In the genomic region with DNA sequence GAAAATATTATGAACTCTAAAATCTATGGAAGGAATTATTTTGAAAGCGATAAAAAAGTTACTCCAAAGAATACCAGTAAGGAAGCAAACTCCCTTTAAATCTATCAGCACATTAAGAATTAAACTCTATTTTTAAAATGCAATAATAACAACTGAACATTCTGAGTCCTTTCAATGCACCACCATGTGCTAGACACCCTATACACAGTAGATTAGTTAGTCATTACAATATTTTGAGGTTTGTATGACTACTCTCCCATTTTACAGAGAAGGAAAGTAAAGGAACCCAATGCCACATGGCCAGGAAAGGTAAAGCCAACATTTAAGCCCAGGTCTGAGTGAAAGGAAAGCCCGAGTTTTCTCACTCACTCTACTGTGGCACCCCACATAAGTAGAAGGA, we compare ENCODE assay signal across 14 cellular contexts. TPM values are rescaled to one million over a fixed set of nuclear protein-coding genes. Genes with fewer than 3 reads are reported as not detected.
DNase-seq lines count a peak whose midpoint lies in the region; ATAC-seq and TF ChIP-seq lines count a peak whose summit lies in the region.
"Had no signal": no experiment of that assay in that cellular context is flagged by ENCODE, and none has a peak within 500 bp of the region (broad histone marks: within the 10 kb centered on the region; RNA-seq: fewer than 3 reads in every experiment).

No MANE protein-coding gene starts in this region.

- H3K9me3 Mint-ChIP-seq in activated T-cell treated with anti-CD3 and anti-CD28 coated beads, Interleukin-2, amount 50 U/mL, for 24 hours, result peaks cover 3% of the 10 kb centered on the region
- H3K9me3 Mint-ChIP-seq in stimulated activated naive B cell treated with anti-CD40 and anti-IgM and Interleukin-4, amounts not matched to agents 10 μg/mL and 1 μg/mL and 100 μg/mL, for 72 hours, result peaks cover 4 to 6% of the 10 kb centered on the region in 2 donors

- TF ChIP-seq CTCF in colonic mucosa (IDR thresholded peaks at IDR 0.05) (no peak), Peyer's patch (IDR thresholded peaks at IDR 0.05) (no peak)

- no peaks in the 10 kb centered on the region for H3K27me3 ChIP-seq in colonic mucosa
- no peaks in the 10 kb centered on the region for H3K27me3 ChIP-seq in Peyer's patch
- H3K27me3 ChIP-seq: ovary had no signal

- DNase-seq in activated T-cell treated with anti-CD3 and anti-CD28 coated beads, Interleukin-2, amount 50 U/mL, for 24 hours, result no peak
- no peak for DNase-seq in activated T-cell treated with anti-CD3 and anti-CD28 coated beads, Interleukin-2, amount 50 U/mL, for 48 hours
- no peak for DNase-seq in SK-N-MC (ENCODE audit: low read depth, low spot score)
- no peak for DNase-seq in colonic mucosa
- DNase-seq in stimulated activated naive B cell treated with anti-CD40 and anti-IgM and Interleukin-4, amounts not matched to agents 10 μg/mL and 1 μg/mL and 100 μg/mL, for 72 hours, result no peak
- DNase-seq in midbrain (lab: John Stamatoyannopoulos, UW), result no peak
- DNase-seq in Peyer's patch, result no peak
- no peak for DNase-seq in Ammon's horn (ENCODE audit: low spot score)
- DNase-seq: activated CD8-positive, alpha-beta memory T cell treated with anti-CD3 and anti-CD28 coated beads, Interleukin-2, amount 50 U/mL, for 48 hours; left colon; NCI-H2107; ovary had no signal

- peak overlapping the region; percentile 69 for H3K27ac ChIP-seq in SK-N-MC
- peak overlapping the region; percentile 34 for H3K27ac ChIP-seq in colonic mucosa
- H3K27ac ChIP-seq in Peyer's patch, result peak overlapping the region in 2 of 4 donors; percentile 3 to 5
- H3K27ac ChIP-seq: ovary, VCaP had no signal

- H3K4me3 ChIP-seq in SK-N-MC (peak overlapping the region; percentile 54; the same call in 1 of the 2 replicates), colonic mucosa (no peak overlapping the region), Peyer's patch (no peak overlapping the region)
- H3K4me3 ChIP-seq: ovary, smooth muscle cell had no signal

- H3K36me3 Mint-ChIP-seq in activated T-cell treated with anti-CD3 and anti-CD28 coated beads, Interleukin-2, amount 50 U/mL, for 24 hours (ENCODE audit: low read depth), result peaks cover 46% of the 10 kb centered on the region
- H3K36me3 Mint-ChIP-seq in stimulated activated naive B cell treated with anti-CD40 and anti-IgM and Interleukin-4, amounts not matched to agents 10 μg/mL and 1 μg/mL and 100 μg/mL, for 72 hours, result peaks cover 53 to 56% of the 10 kb centered on the region in 2 donors

- ATAC-seq in stimulated activated naive B cell treated with anti-CD40 and anti-IgM and Interleukin-4, amounts not matched to agents 10 μg/mL and 1 μg/mL and 100 μg/mL, for 72 hours (replicated peaks), result no peak

- intact Hi-C loops in colonic mucosa (cut with DNase I), result no loop called here

- H3K4me3 Mint-ChIP-seq in activated T-cell treated with anti-CD3 and anti-CD28 coated beads, Interleukin-2, amount 50 U/mL, for 24 hours, result peak overlapping the region; percentile 30
- no peak overlapping the region for H3K4me3 Mint-ChIP-seq in stimulated activated naive B cell treated with anti-CD40 and anti-IgM and Interleukin-4, amounts not matched to agents 10 μg/mL and 1 μg/mL and 100 μg/mL, for 72 hours

- peaks cover 16% of the 10 kb centered on the region for H3K4me1 ChIP-seq in colonic mucosa
- H3K4me1 ChIP-seq in Peyer's patch, result peaks cover 0 to 17% (median 0%) of the 10 kb centered on the region in 4 donors

- H3K9ac ChIP-seq in SK-N-MC (ENCODE audit: insufficient read length), result no peak overlapping the region
- no peak overlapping the region for H3K9ac ChIP-seq in colonic mucosa (ENCODE audit: low read depth in 2 of 2, low read length in 2 of 2)

- H3K4me1 Mint-ChIP-seq in activated T-cell treated with anti-CD3 and anti-CD28 coated beads, Interleukin-2, amount 50 U/mL, for 24 hours (ENCODE audit: low read depth), result peaks cover 65% of the 10 kb centered on the region
- peaks cover 38 to 39% of the 10 kb centered on the region in 2 donors for H3K4me1 Mint-ChIP-seq in stimulated activated naive B cell treated with anti-CD40 and anti-IgM and Interleukin-4, amounts not matched to agents 10 μg/mL and 1 μg/mL and 100 μg/mL, for 72 hours

- H3K9me3 ChIP-seq in SK-N-MC (ENCODE audit: low read depth, low read length) (no peaks in the 10 kb centered on the region), colonic mucosa (no peaks in the 10 kb centered on the region), Peyer's patch (no peaks in the 10 kb centered on the region)
- H3K9me3 ChIP-seq: ovary had no signal

- no peak for TF ChIP-seq POLR2A in Peyer's patch (IDR thresholded peaks at IDR 0.05)

- no peaks in the 10 kb centered on the region for H3K27me3 Mint-ChIP-seq in activated T-cell treated with anti-CD3 and anti-CD28 coated beads, Interleukin-2, amount 50 U/mL, for 24 hours
- no peaks in the 10 kb centered on the region for H3K27me3 Mint-ChIP-seq in stimulated activated naive B cell treated with anti-CD40 and anti-IgM and Interleukin-4, amounts not matched to agents 10 μg/mL and 1 μg/mL and 100 μg/mL, for 72 hours

- H3K27ac Mint-ChIP-seq in activated T-cell treated with anti-CD3 and anti-CD28 coated beads, Interleukin-2, amount 50 U/mL, for 24 hours, result no peak overlapping the region
- H3K27ac Mint-ChIP-seq in stimulated activated naive B cell treated with anti-CD40 and anti-IgM and Interleukin-4, amounts not matched to agents 10 μg/mL and 1 μg/mL and 100 μg/mL, for 72 hours, result peak overlapping the region; percentile 96

- H3K36me3 ChIP-seq in SK-N-MC (ENCODE audit: insufficient read depth, low read length), result no peaks in the 10 kb centered on the region
- no peaks in the 10 kb centered on the region for H3K36me3 ChIP-seq in colonic mucosa
- no peaks in the 10 kb centered on the region for H3K36me3 ChIP-seq in Peyer's patch
- H3K36me3 ChIP-seq: ovary had no signal

RNA-seq across cellular contexts. Expression of a gene that starts 17.7 kb away (rescaled TPM):
- total RNA-seq in colonic mucosa (10 to 100 TPM in 1 of 2 donors, 1 to 10 TPM in 1; 3.3 to 12.0 TPM), Peyer's patch (10 to 100 TPM in 3 of 4 donors, 1 to 10 TPM in 1; 7.5 to 83.3 (median 14.4) TPM)
- total RNA-seq: smooth muscle cell had no signal

RNA-seq across cellular contexts. Expression of a gene that starts 30.6 kb away (rescaled TPM):
- total RNA-seq in colonic mucosa (under 1 TPM; 0.12 to 0.45 TPM), Peyer's patch (under 1 TPM in 2 of 4 donors, not detected in 2; 0.13 to 0.38 TPM)

RNA-seq across cellular contexts. Expression of a gene that starts 45.1 kb away (rescaled TPM):
- total RNA-seq in colonic mucosa, result 10 to 100 TPM; 10.9 to 27.8 TPM
- total RNA-seq in Peyer's patch, result 10 to 100 TPM in 1 of 4 donors, 1 to 10 TPM in 2, under 1 TPM in 1; 0.83 to 15.4 (median 7.8) TPM

RNA-seq across cellular contexts. Expression of a gene that starts 54.5 kb away (rescaled TPM):
- total RNA-seq in colonic mucosa (1 to 10 TPM in 1 of 2 donors, under 1 TPM in 1; 0.59 to 1.5 TPM), Peyer's patch (1 to 10 TPM in 2 of 4 donors, under 1 TPM in 2; 0.35 to 8.3 (median 1.4) TPM)
- total RNA-seq: smooth muscle cell had no signal

RNA-seq across cellular contexts. Expression of a gene that starts 57.0 kb away (rescaled TPM):
- 100 to 1,000 TPM in 1 of 2 donors, 10 to 100 TPM in 1; 58.8 to 114 TPM for total RNA-seq in colonic mucosa
- total RNA-seq in Peyer's patch, result 10 to 100 TPM; 21.0 to 32.4 (median 22.3) TPM
